8 cellular contexts compared by ENCODE assay signal in the genomic region with DNA sequence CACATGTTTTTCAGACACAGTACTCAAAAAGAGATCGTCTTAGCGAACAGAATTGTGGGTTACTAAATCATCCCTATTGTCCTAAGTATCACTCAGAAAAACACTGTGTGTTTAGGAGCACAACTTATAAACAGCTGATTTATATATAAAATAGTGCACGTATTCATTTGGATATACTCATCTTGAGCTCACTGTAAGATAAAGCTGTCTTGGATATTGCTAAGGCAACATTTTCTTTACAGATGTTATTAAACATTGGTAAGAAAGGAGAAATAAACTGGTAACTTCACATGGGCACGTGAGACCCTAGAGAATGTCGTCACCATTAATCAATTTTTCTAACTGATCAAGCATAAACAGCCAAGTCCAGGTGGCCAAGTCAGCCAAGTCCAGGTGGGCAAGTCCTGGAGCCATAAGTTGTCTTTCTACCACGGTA. TPM values are rescaled to one million over a fixed set of nuclear protein-coding genes. Genes with fewer than 3 reads are reported as not detected.
DNase-seq lines count a peak whose midpoint lies in the region; ATAC-seq and TF ChIP-seq lines count a peak whose summit lies in the region.

No MANE protein-coding gene starts in this region.

- H3K27ac ChIP-seq in ectodermal cell (ENCODE audit: insufficient read depth, low read depth, low read length, poor library complexity, severe bottlenecking), result peak overlapping the region; percentile 90
- peak overlapping the region; percentile 99 for H3K27ac ChIP-seq in neural progenitor cell

- DNase-seq in NCI-H1092 treated with DMSO at 0.1 percent for 48 hours (lab: John Stamatoyannopoulos, UW) (peak; percentile 6), NCI-H1092 (lab: John Stamatoyannopoulos, UW) (no peak), NAMALWA (ENCODE audit: low spot score) (peak; percentile 72), neural progenitor cell (ENCODE audit: low spot score) (no peak), hippocampal formation (lab: John Stamatoyannopoulos, UW) (no peak), AG20443 (ENCODE audit: low spot score) (no peak)

- H3K4me3 Mint-ChIP-seq in neural progenitor cell, result peak overlapping the region; percentile 90

- H3K9me3 ChIP-seq in ectodermal cell (ENCODE audit: control insufficient read depth, low read length) (no peaks in the 10 kb centered on the region), neural progenitor cell (ENCODE audit: low read depth) (no peaks in the 10 kb centered on the region)

- H3K36me3 ChIP-seq in ectodermal cell (ENCODE audit: control insufficient read depth, insufficient read depth, low read length) (no peaks in the 10 kb centered on the region), neural progenitor cell (no peaks in the 10 kb centered on the region)

- H4K20me1 ChIP-seq in neural progenitor cell (ENCODE audit: low read depth), result peaks cover 48% of the 10 kb centered on the region

- no peak for TF ChIP-seq CTCF in neural progenitor cell (IDR thresholded peaks at IDR 0.05)

- no peaks in the 10 kb centered on the region for H3K9me3 Mint-ChIP-seq in neural progenitor cell

- peaks cover 39% of the 10 kb centered on the region for H3F3A ChIP-seq in neural progenitor cell (ENCODE audit: low read depth)

- ATAC-seq in HG03469 (IDR thresholded peaks at IDR 0.05; ENCODE audit: unreplicated experiment), result no peak

- peaks cover 15% of the 10 kb centered on the region for H3K4me1 ChIP-seq in ectodermal cell (ENCODE audit: control insufficient read depth, insufficient read depth, low read length)
- H3K4me1 ChIP-seq in neural progenitor cell, result peaks cover 36% of the 10 kb centered on the region

- peaks cover 2% of the 10 kb centered on the region for H3K27me3 Mint-ChIP-seq in neural progenitor cell (ENCODE audit: insufficient read depth, low read depth)

- peak overlapping the region; percentile 11 for H3K27ac Mint-ChIP-seq in neural progenitor cell

- H3K36me3 Mint-ChIP-seq in neural progenitor cell, result no peaks in the 10 kb centered on the region

- H3K79me2 ChIP-seq in neural progenitor cell (ENCODE audit: low read depth), result peaks cover 63% of the 10 kb centered on the region

- H3K4me3 ChIP-seq in ectodermal cell (ENCODE audit: insufficient read depth, low read depth, low read length), result peak overlapping the region; percentile 92
- peak overlapping the region; percentile 94 for H3K4me3 ChIP-seq in neural progenitor cell

- H3K27me3 ChIP-seq in ectodermal cell (ENCODE audit: control insufficient read depth, insufficient read depth, low read length, poor library complexity, severe bottlenecking) (no peaks in the 10 kb centered on the region), neural progenitor cell (no peaks in the 10 kb centered on the region)

- WGBS in ectodermal cell, 2 experiments, result 0% methylated on average over 5 to 6 of the region's 6 CpGs

- peaks cover 35% of the 10 kb centered on the region for H3K4me1 Mint-ChIP-seq in neural progenitor cell

- no peak overlapping the region for H2AFZ ChIP-seq in neural progenitor cell (replicated peaks)

- H3K4me2 ChIP-seq in neural progenitor cell, result peak overlapping the region; percentile 98

- H3K9ac ChIP-seq in neural progenitor cell, result peak overlapping the region; percentile 50

RNA-seq across cellular contexts. Expression of gene PAWR, which starts 1.7 kb away (rescaled TPM):
- 91.9 TPM for polyA plus RNA-seq in ectodermal cell (2013, experiment 1 of 4)
- polyA plus RNA-seq in ectodermal cell (2013, experiment 2 of 4), result 85.4 TPM
- polyA plus RNA-seq in ectodermal cell (2013, experiment 3 of 4), result 58.5 TPM
- 67.7 TPM for polyA plus RNA-seq in ectodermal cell (2013, experiment 4 of 4)
- 80.6 and 103 TPM in 2 replicates for total RNA-seq in neural progenitor cell (ENCODE audit: low replicate concordance)

Comparison
In these comparisons a context has a peak if more than half of its experiments do, and no peak if none do; other contexts are left out.
1. DNase-seq: peak in NCI-H1092 treated with DMSO at 0.1 percent for 48 hours (single experiment) and NAMALWA (single experiment); none in NCI-H1092 (single experiment), neural progenitor cell (single experiment), hippocampal formation (0 of 2) and AG20443 (single experiment).